Comparison of ENCODE assay signal across 13 cellular contexts in the genomic region with DNA sequence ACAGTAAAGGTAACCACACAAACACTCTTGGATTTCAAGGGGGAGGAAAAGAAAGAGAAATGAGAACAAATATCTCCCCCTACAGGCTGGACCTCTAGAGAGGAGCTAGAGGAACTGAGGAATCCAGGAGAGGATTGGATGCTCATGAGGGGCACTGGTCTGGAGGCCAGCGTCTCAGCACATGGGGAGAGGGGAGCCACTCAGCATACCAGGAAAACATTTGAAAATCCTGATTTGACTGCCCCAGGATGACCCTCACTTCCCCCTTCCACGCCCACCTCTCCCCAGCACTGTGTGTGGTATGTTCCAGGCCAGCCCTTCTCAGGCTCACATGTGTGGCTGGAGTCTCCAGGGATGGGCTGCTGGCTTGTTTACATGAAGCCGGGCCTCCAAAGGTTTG.
DNase-seq lines count a peak whose midpoint lies in the region; ATAC-seq and TF ChIP-seq lines count a peak whose summit lies in the region.
"Had no signal": no experiment of that assay in that cellular context is flagged by ENCODE, and none has a peak within 500 bp of the region (broad histone marks: within the 10 kb centered on the region; RNA-seq: fewer than 3 reads in every experiment).

No MANE protein-coding gene starts in this region.

- no peak overlapping the region for H3K27ac ChIP-seq in brain microvascular endothelial cell
- no peak overlapping the region for H3K27ac ChIP-seq in CD4-positive, alpha-beta memory T cell (ENCODE audit: low read depth, low read length)
- H3K27ac ChIP-seq: psoas muscle, vagina had no signal

- no peaks in the 10 kb centered on the region for H3K36me3 ChIP-seq in brain microvascular endothelial cell (replicated peaks)
- no peaks in the 10 kb centered on the region for H3K36me3 ChIP-seq in CD4-positive, alpha-beta memory T cell (ENCODE audit: insufficient read depth, low read length)
- H3K36me3 ChIP-seq: vagina had no signal

- no peak overlapping the region for H3K4me3 ChIP-seq in brain microvascular endothelial cell (ENCODE audit: low read depth, low read length)
- no peak overlapping the region for H3K4me3 ChIP-seq in CD4-positive, alpha-beta memory T cell (ENCODE audit: low read length in 2 of 2)
- H3K4me3 ChIP-seq: psoas muscle, vagina had no signal

- H3K27me3 Mint-ChIP-seq in stimulated activated naive B cell treated with anti-CD40 and anti-IgM and Interleukin-4, amounts not matched to agents 10 μg/mL and 1 μg/mL and 100 μg/mL, for 72 hours = peaks cover 39 to 54% of the 10 kb centered on the region in 2 donors
- H3K27me3 Mint-ChIP-seq in CD4-positive, alpha-beta memory T cell = no peaks in the 10 kb centered on the region

- peaks cover 2 to 12% of the 10 kb centered on the region in 2 donors for H3K36me3 Mint-ChIP-seq in stimulated activated naive B cell treated with anti-CD40 and anti-IgM and Interleukin-4, amounts not matched to agents 10 μg/mL and 1 μg/mL and 100 μg/mL, for 72 hours
- peaks cover 0 to 3% of the 10 kb centered on the region in 2 donors for H3K36me3 Mint-ChIP-seq in CD4-positive, alpha-beta memory T cell

- peak; percentile 43 for TF ChIP-seq CTCF in brain microvascular endothelial cell (IDR thresholded peaks at IDR 0.05; ENCODE audit: low read depth, low read length, missing control alignments)

- peaks cover 8% of the 10 kb centered on the region for H3K4me1 ChIP-seq in CD4-positive, alpha-beta memory T cell (ENCODE audit: insufficient read depth, low read length)
- H3K4me1 ChIP-seq: psoas muscle, vagina had no signal

- peaks cover 4 to 8% of the 10 kb centered on the region in 2 donors for H3K4me1 Mint-ChIP-seq in stimulated activated naive B cell treated with anti-CD40 and anti-IgM and Interleukin-4, amounts not matched to agents 10 μg/mL and 1 μg/mL and 100 μg/mL, for 72 hours
- peaks cover 8 to 30% (median 23%) of the 10 kb centered on the region in 4 donors for H3K4me1 Mint-ChIP-seq in CD4-positive, alpha-beta memory T cell

- no peak overlapping the region for H3K27ac Mint-ChIP-seq in stimulated activated naive B cell treated with anti-CD40 and anti-IgM and Interleukin-4, amounts not matched to agents 10 μg/mL and 1 μg/mL and 100 μg/mL, for 72 hours
- peak overlapping the region in 1 of 7 donors; percentile 62 for H3K27ac Mint-ChIP-seq in CD4-positive, alpha-beta memory T cell

- peaks cover 10 to 12% of the 10 kb centered on the region in 2 donors for H3K9me3 Mint-ChIP-seq in stimulated activated naive B cell treated with anti-CD40 and anti-IgM and Interleukin-4, amounts not matched to agents 10 μg/mL and 1 μg/mL and 100 μg/mL, for 72 hours
- H3K9me3 Mint-ChIP-seq in CD4-positive, alpha-beta memory T cell = peaks cover 0 to 4% (median 0%) of the 10 kb centered on the region in 8 donors

- no peak overlapping the region for H3K4me3 Mint-ChIP-seq in stimulated activated naive B cell treated with anti-CD40 and anti-IgM and Interleukin-4, amounts not matched to agents 10 μg/mL and 1 μg/mL and 100 μg/mL, for 72 hours
- H3K4me3 Mint-ChIP-seq in CD4-positive, alpha-beta memory T cell = no peak overlapping the region

- DNase-seq in EH (ENCODE audit: low read depth) (peak; percentile 23), HT1080 (ENCODE audit: low read depth) (peak; percentile 13), brain microvascular endothelial cell (no peak), kidney tubule cell (ENCODE audit: low spot score) (peak; percentile 17), HEK293T (ENCODE audit: extremely low spot score) (no peak), NCI-H1417 treated with DMSO at 0.1 percent for 48 hours (lab: John Stamatoyannopoulos, UW) (no peak)
- no peak for DNase-seq in stimulated activated naive B cell treated with anti-CD40 and anti-IgM and Interleukin-4, amounts not matched to agents 10 μg/mL and 1 μg/mL and 100 μg/mL, for 72 hours
- DNase-seq in CD4-positive, alpha-beta memory T cell = no peak
- DNase-seq: activated CD4-positive, CD25-positive, alpha-beta regulatory T cell treated with anti-CD3 and anti-CD28 coated beads, Interleukin-2, amount 50 U/mL, for 72 hours; DMS79; NCI-H1930; psoas muscle had no signal

- CTCF ChIA-PET in HEK293T (lab: Yijun Ruan, JAX) = interaction anchor here (0.6 kb wide), 2 partner anchors 250 to 1039 kb away, joined by 3 read pairs; no protein-coding TSS in a partner anchor
- CTCF ChIA-PET in CD4-positive, alpha-beta memory T cell (lab: Charles Lee; ENCODE audit: partially characterized antibody) = interaction anchor here (0.7 kb wide), 1 partner anchor 139 kb away, joined by 4 read pairs; no protein-coding TSS in a partner anchor

- no peaks in the 10 kb centered on the region for H3K9me3 ChIP-seq in CD4-positive, alpha-beta memory T cell (ENCODE audit: control insufficient read depth in 1 of 2, low read length in 2 of 2)
- H3K9me3 ChIP-seq: psoas muscle, vagina had no signal

- in situ Hi-C loops in brain microvascular endothelial cell (cut with HindIII; ENCODE audit: low pct_ligation_motif_present, low sequenced_read_pairs) = no loop called here

- intact Hi-C loops in CD4-positive, alpha-beta memory T cell (cut with micrococcal nuclease) = no loop called here

- H3K27me3 ChIP-seq in brain microvascular endothelial cell (replicated peaks) = no peaks in the 10 kb centered on the region
- H3K27me3 ChIP-seq in CD4-positive, alpha-beta memory T cell (ENCODE audit: insufficient read depth, low read length) = no peaks in the 10 kb centered on the region
- H3K27me3 ChIP-seq: vagina had no signal

- POLR2A ChIA-PET in HEK293T (lab: Yijun Ruan, JAX) = no interaction called here
- POLR2A ChIA-PET in CD4-positive, alpha-beta memory T cell (lab: Charles Lee; ENCODE audit: partially characterized antibody) = no interaction called here

- no peak for ATAC-seq in stimulated activated naive B cell treated with anti-CD40 and anti-IgM and Interleukin-4, amounts not matched to agents 10 μg/mL and 1 μg/mL and 100 μg/mL, for 72 hours (replicated peaks)

TF ChIP-seq in HEK293T, 16 proteins besides CTCF, POLR2A, EP300 and RAD21:
- TF ChIP-seq L3MBTL2 (conservative IDR thresholded peaks at IDR 0.05) (no peak), FOXA1 (IDR thresholded peaks at IDR 0.05) (no peak), LEF1 (IDR thresholded peaks at IDR 0.05; ENCODE audit: borderline replicate concordance) (no peak), BHLHE40 (IDR thresholded peaks at IDR 0.05; ENCODE audit: borderline replicate concordance) (no peak), SP1 (IDR thresholded peaks at IDR 0.05) (no peak), NFRKB (IDR thresholded peaks at IDR 0.05) (no peak), ZNF384 (IDR thresholded peaks at IDR 0.05) (no peak), TARDBP (IDR thresholded peaks at IDR 0.05) (no peak)
- TF ChIP-seq, protein P1, sequence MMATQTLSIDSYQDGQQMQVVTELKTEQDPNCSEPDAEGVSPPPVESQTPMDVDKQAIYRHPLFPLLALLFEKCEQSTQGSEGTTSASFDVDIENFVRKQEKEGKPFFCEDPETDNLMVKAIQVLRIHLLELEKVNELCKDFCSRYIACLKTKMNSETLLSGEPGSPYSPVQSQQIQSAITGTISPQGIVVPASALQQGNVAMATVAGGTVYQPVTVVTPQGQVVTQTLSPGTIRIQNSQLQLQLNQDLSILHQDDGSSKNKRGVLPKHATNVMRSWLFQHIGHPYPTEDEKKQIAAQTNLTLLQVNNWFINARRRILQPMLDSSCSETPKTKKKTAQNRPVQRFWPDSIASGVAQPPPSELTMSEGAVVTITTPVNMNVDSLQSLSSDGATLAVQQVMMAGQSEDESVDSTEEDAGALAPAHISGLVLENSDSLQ (IDR thresholded peaks at IDR 0.05) = no peak

Comparison
In these comparisons a context has a peak if more than half of its experiments do, and no peak if none do; other contexts are left out.
1. DNase-seq: peak in EH (single experiment), HT1080 (single experiment) and kidney tubule cell (single experiment); none in brain microvascular endothelial cell (single experiment), HEK293T (single experiment), NCI-H1417 treated with DMSO at 0.1 percent for 48 hours (single experiment), stimulated activated naive B cell treated with anti-CD40 and anti-IgM and Interleukin-4, amounts not matched to agents 10 μg/mL and 1 μg/mL and 100 μg/mL, for 72 hours (single experiment) and CD4-positive, alpha-beta memory T cell (0 of 5).